Comparison of ENCODE assay signal across 29 cellular contexts in genomic region chr2:192487636-192488035, GRCh38.
"Had no signal": no experiment of that assay in that cellular context is flagged by ENCODE, and none has a peak within 500 bp of the region (broad histone marks: within the 10 kb centered on the region; RNA-seq: fewer than 3 reads in every experiment).

No MANE protein-coding gene starts in this region.

- H3K36me3 ChIP-seq: ascending aorta had no signal

- ATAC-seq: activated CD8-positive, alpha-beta T cell treated with anti-CD3 and anti-CD28 coated beads, Interleukin-2, amount 10 ng/mL, durations not matched to agents 7 days and 5 days; activated naive CD8-positive, alpha-beta T cell treated with anti-CD3 and anti-CD28 coated beads, Interleukin-2, amount 50 U/mL, for 24 hours; body of pancreas; K562; WTC11 had no signal

- DNase-seq: activated CD4-positive, alpha-beta T cell treated with anti-CD3 and anti-CD28 coated beads for 48 hours; activated CD4-positive, alpha-beta T cell treated with anti-CD3 and anti-CD28 coated beads, Interleukin-2, amount 50 U/mL, for 4 hours; activated CD4-positive, CD25-positive, alpha-beta regulatory T cell treated with anti-CD3 and anti-CD28 coated beads, Interleukin-2, amount 50 U/mL, for 72 hours; activated CD8-positive, alpha-beta memory T cell treated with anti-CD3 and anti-CD28 coated beads, Interleukin-2, amount 50 U/mL, for 48 hours; activated CD8-positive, alpha-beta T cell treated with anti-CD3 and anti-CD28 coated beads, Interleukin-2, amount 10 ng/mL, durations not matched to agents 7 days and 5 days; activated effector memory CD4-positive, alpha-beta T cell treated with Interleukin-2 at 50 U/mL for 16 hours; activated naive CD4-positive, alpha-beta T cell; activated naive CD8-positive, alpha-beta T cell treated with anti-CD3 and anti-CD28 coated beads, Interleukin-2, amount 50 U/mL, for 24 hours; activated T-cell treated with anti-CD3 and anti-CD28 coated beads, Interleukin-2, amount 50 U/mL, for 24 hours; amniotic stem cell; body of pancreas; central memory CD4-positive, alpha-beta T cell; Karpas-422; NCI-H1048; NCI-H1417 treated with DMSO at 0.1 percent for 48 hours; NCI-H1694 treated with DMSO at 0.1 percent for 48 hours; NCI-H2029 treated with DMSO at 0.1 percent for 48 hours; NCI-H345; NCI-H510A; NCI-H526 treated with DMSO at 0.1 percent for 48 hours; NCI-H82; SHP77 treated with DMSO at 0.1 percent for 48 hours had no signal

- H3K27me3 Mint-ChIP-seq: activated naive CD4-positive, alpha-beta T cell treated with anti-CD3 and anti-CD28 coated beads, Interleukin-2, amount 50 U/mL, for 24 hours; activated naive CD8-positive, alpha-beta T cell treated with anti-CD3 and anti-CD28 coated beads, Interleukin-2, amount 50 U/mL, for 24 hours; activated T-cell treated with anti-CD3 and anti-CD28 coated beads, Interleukin-2, amount 50 U/mL, for 24 hours had no signal

- H3K27ac ChIP-seq: ascending aorta, body of pancreas had no signal

- FAIRE-seq: bronchial epithelial cell, K562 had no signal

- H3K27ac Mint-ChIP-seq: activated CD8-positive, alpha-beta T cell treated with anti-CD3 and anti-CD28 coated beads, Interleukin-2, amount 10 ng/mL, durations not matched to agents 7 days and 5 days; activated naive CD4-positive, alpha-beta T cell treated with anti-CD3 and anti-CD28 coated beads, Interleukin-2, amount 50 U/mL, for 24 hours; activated naive CD8-positive, alpha-beta T cell treated with anti-CD3 and anti-CD28 coated beads, Interleukin-2, amount 50 U/mL, for 24 hours; activated T-cell treated with anti-CD3 and anti-CD28 coated beads, Interleukin-2, amount 50 U/mL, for 24 hours; activated T-helper 1 cell treated with anti-CD3 and anti-CD28 coated beads, Interleukin-12 subunit alpha, Interleukin-12 subunit beta, Interleukin-2, Interleukin-4 antibody, amounts not matched to agents 30 ng/mL and 10 ng/mL and 1 ng/mL, durations not matched to agents 14 hours and 24 hours and 36 hours; T-helper 1 cell treated with Interleukin-12 subunit alpha and Interleukin-12 subunit beta and Interleukin-4 antibody, amounts not matched to agents 30 μg/mL and 1 μg/mL, for 36 hours; WTC11 had no signal

- H3K4me3 Mint-ChIP-seq: activated CD8-positive, alpha-beta T cell treated with anti-CD3 and anti-CD28 coated beads, Interleukin-2, amount 10 ng/mL, durations not matched to agents 7 days and 5 days; activated naive CD4-positive, alpha-beta T cell treated with anti-CD3 and anti-CD28 coated beads, Interleukin-2, amount 50 U/mL, for 24 hours; activated naive CD8-positive, alpha-beta T cell treated with anti-CD3 and anti-CD28 coated beads, Interleukin-2, amount 50 U/mL, for 24 hours; activated T-cell treated with anti-CD3 and anti-CD28 coated beads, Interleukin-2, amount 50 U/mL, for 24 hours; activated T-helper 1 cell treated with anti-CD3 and anti-CD28 coated beads, Interleukin-12 subunit alpha, Interleukin-12 subunit beta, Interleukin-2, Interleukin-4 antibody, amounts not matched to agents 30 ng/mL and 10 ng/mL and 1 ng/mL, durations not matched to agents 14 hours and 24 hours and 36 hours; T-helper 1 cell treated with Interleukin-12 subunit alpha and Interleukin-12 subunit beta and Interleukin-4 antibody, amounts not matched to agents 30 μg/mL and 1 μg/mL, for 36 hours; WTC11 had no signal

- H3K4me3 ChIP-seq: ascending aorta, body of pancreas, K562 had no signal

- H3K9me3 ChIP-seq: ascending aorta, body of pancreas had no signal

- H3K4me1 ChIP-seq: ascending aorta, body of pancreas had no signal

- H3K36me3 Mint-ChIP-seq: activated naive CD4-positive, alpha-beta T cell treated with anti-CD3 and anti-CD28 coated beads, Interleukin-2, amount 50 U/mL, for 24 hours had no signal

- H3K27me3 ChIP-seq: ascending aorta, body of pancreas had no signal

- H3K4me1 Mint-ChIP-seq: activated naive CD4-positive, alpha-beta T cell treated with anti-CD3 and anti-CD28 coated beads, Interleukin-2, amount 50 U/mL, for 24 hours; activated naive CD8-positive, alpha-beta T cell treated with anti-CD3 and anti-CD28 coated beads, Interleukin-2, amount 50 U/mL, for 24 hours had no signal

- H3K9me3 Mint-ChIP-seq: activated T-helper 1 cell treated with anti-CD3 and anti-CD28 coated beads, Interleukin-12 subunit alpha, Interleukin-12 subunit beta, Interleukin-2, Interleukin-4 antibody, amounts not matched to agents 30 ng/mL and 10 ng/mL and 1 ng/mL, durations not matched to agents 14 hours and 24 hours and 36 hours had no signal
